8 cellular contexts compared by ENCODE assay signal in genomic region chr20:63216849-63217471, GRCh38. TPM values are rescaled to one million over a fixed set of nuclear protein-coding genes. Genes with fewer than 3 reads are reported as not detected.
A peak's percentile ranks its signal among the peaks of the same experiment; 100 is the strongest.
DNase-seq lines count a peak whose midpoint lies in the region; ATAC-seq and TF ChIP-seq lines count a peak whose summit lies in the region.

No MANE protein-coding gene starts in this region.

- H4K20me1 ChIP-seq in Loucy (ENCODE audit: insufficient read depth, low read length, poor library complexity, severe bottlenecking) (peaks cover 38% of the 10 kb centered on the region), neural progenitor cell (ENCODE audit: low read depth) (peaks cover 36% of the 10 kb centered on the region)

- H3F3A ChIP-seq in Loucy (ENCODE audit: low read depth) = no peaks in the 10 kb centered on the region
- peaks cover 9% of the 10 kb centered on the region for H3F3A ChIP-seq in neural progenitor cell (ENCODE audit: low read depth)

- H3K36me3 Mint-ChIP-seq in CD14-positive monocyte = peaks cover 25% of the 10 kb centered on the region in 2 donors
- H3K36me3 Mint-ChIP-seq in neural progenitor cell = peaks cover 20% of the 10 kb centered on the region

- H3K79me2 ChIP-seq in Loucy (ENCODE audit: insufficient read depth, low read length) = peaks cover 41% of the 10 kb centered on the region
- H3K79me2 ChIP-seq in neural progenitor cell (ENCODE audit: low read depth) = peaks cover 37% of the 10 kb centered on the region

- H3K4me3 ChIP-seq in Loucy (ENCODE audit: low read length, poor library complexity, severe bottlenecking) = peak overlapping the region; percentile 86
- peak overlapping the region; percentile 61 for H3K4me3 ChIP-seq in effector memory CD4-positive, alpha-beta T cell (ENCODE audit: insufficient read depth, low read depth, low read length, poor library complexity, severe bottlenecking)
- H3K4me3 ChIP-seq in neural progenitor cell = peak overlapping the region; percentile 98

- H3K36me3 ChIP-seq in Loucy (ENCODE audit: insufficient read depth, low read length) (peaks cover 12% of the 10 kb centered on the region; the same call in 1 of the 2 replicates), neural progenitor cell (peaks cover 6% of the 10 kb centered on the region)
- H3K36me3 ChIP-seq in effector memory CD4-positive, alpha-beta T cell (ENCODE audit: control insufficient read depth, insufficient read depth, low read length) = peaks cover 19% of the 10 kb centered on the region

- H3K9ac ChIP-seq in Loucy (ENCODE audit: low read depth, low read length, poor library complexity, severe bottlenecking) = peak overlapping the region; percentile 89
- H3K9ac ChIP-seq in neural progenitor cell = peak overlapping the region; percentile 6

- peaks cover 36% of the 10 kb centered on the region for H3K4me1 ChIP-seq in Loucy (ENCODE audit: insufficient read depth, low read length, poor library complexity, severe bottlenecking)
- peaks cover 19% of the 10 kb centered on the region for H3K4me1 ChIP-seq in effector memory CD4-positive, alpha-beta T cell (ENCODE audit: control insufficient read depth, insufficient read depth, low read length, poor library complexity, severe bottlenecking)
- H3K4me1 ChIP-seq in neural progenitor cell = peaks cover 12% of the 10 kb centered on the region

- intact Hi-C loops in CD14-positive monocyte (cut with micrococcal nuclease) = loop anchor here (2.0 to 10.0 kb wide), 2 partner anchors 282 to 288 kb away; partner anchors contain the start of gene GID8 (in 1 of the 2)

- no peak for DNase-seq in CD14-positive monocyte (ENCODE audit: low spot score)
- no peak for DNase-seq in effector memory CD4-positive, alpha-beta T cell
- peak; percentile 35 for DNase-seq in neural progenitor cell (ENCODE audit: low spot score)
- DNase-seq in NCI-H345 (lab: John Stamatoyannopoulos, UW) = no peak
- no peak for DNase-seq in NCI-H1092 (lab: John Stamatoyannopoulos, UW)

- peaks cover 23% of the 10 kb centered on the region for H3K4me1 Mint-ChIP-seq in CD14-positive monocyte
- peaks cover 36% of the 10 kb centered on the region for H3K4me1 Mint-ChIP-seq in neural progenitor cell

- peak overlapping the region; percentile 79 for H3K27ac ChIP-seq in effector memory CD4-positive, alpha-beta T cell (ENCODE audit: insufficient read depth, low read length, poor library complexity, severe bottlenecking)
- H3K27ac ChIP-seq in neural progenitor cell = no peak overlapping the region

- H3K9me3 ChIP-seq in Loucy (ENCODE audit: insufficient read depth, low read depth, low read length) (no peaks in the 10 kb centered on the region), neural progenitor cell (ENCODE audit: low read depth) (no peaks in the 10 kb centered on the region)
- no peaks in the 10 kb centered on the region for H3K9me3 ChIP-seq in effector memory CD4-positive, alpha-beta T cell (ENCODE audit: control insufficient read depth, low read length)

- no peaks in the 10 kb centered on the region for H3K9me2 ChIP-seq in Loucy (replicated peaks; ENCODE audit: low read depth, low read length)

- H3K4me3 Mint-ChIP-seq in CD14-positive monocyte = peak overlapping the region; percentile 81 to 92
- H3K4me3 Mint-ChIP-seq in neural progenitor cell = peak overlapping the region; percentile 90

- H3K27ac Mint-ChIP-seq in CD14-positive monocyte (peak overlapping the region; percentile 30 to 87 (median 82)), neural progenitor cell (peak overlapping the region; percentile 92)

- ATAC-seq in GM18909 (IDR thresholded peaks at IDR 0.05; ENCODE audit: poor library complexity, unreplicated experiment) = no peak
- no peak for ATAC-seq in HG03442 (IDR thresholded peaks at IDR 0.05; ENCODE audit: unreplicated experiment)

- TF ChIP-seq CTCF in CD14-positive monocyte (IDR thresholded peaks at IDR 0.05) (no peak), Loucy (conservative IDR thresholded peaks at IDR 0.05; ENCODE audit: low read length) (no peak), neural progenitor cell (IDR thresholded peaks at IDR 0.05) (no peak)

- peak overlapping the region; percentile 88 for H2AFZ ChIP-seq in Loucy (ENCODE audit: low read length)
- peak overlapping the region; percentile 62 for H2AFZ ChIP-seq in neural progenitor cell (replicated peaks)

- H3K9me3 Mint-ChIP-seq in CD14-positive monocyte (no peaks in the 10 kb centered on the region), neural progenitor cell (no peaks in the 10 kb centered on the region)

- peaks cover 5 to 12% (median 7%) of the 10 kb centered on the region in 3 donors for H3K27me3 Mint-ChIP-seq in CD14-positive monocyte (ENCODE audit: low read depth in 3 of 3)
- peaks cover 9% of the 10 kb centered on the region for H3K27me3 Mint-ChIP-seq in neural progenitor cell (ENCODE audit: insufficient read depth, low read depth)

- peak overlapping the region; percentile 95 for H3K4me2 ChIP-seq in Loucy (ENCODE audit: low read depth, low read length, poor library complexity, severe bottlenecking)
- H3K4me2 ChIP-seq in neural progenitor cell = peak overlapping the region; percentile 97

- H3K27me3 ChIP-seq in Loucy (ENCODE audit: insufficient read depth, low read length, poor library complexity, severe bottlenecking) (no peaks in the 10 kb centered on the region), neural progenitor cell (peaks cover 7% of the 10 kb centered on the region)
- H3K27me3 ChIP-seq in effector memory CD4-positive, alpha-beta T cell (replicated peaks; ENCODE audit: control insufficient read depth, insufficient read depth, low read length, poor library complexity, severe bottlenecking) = no peaks in the 10 kb centered on the region

RNA-seq across cellular contexts. Expression of gene YTHDF1, which starts 1.0 kb away (rescaled TPM):
- polyA plus RNA-seq in CD14-positive monocyte = 10 to 100 TPM; 18.0 to 25.9 TPM
- 26.8 and 28.1 TPM in 2 replicates for total RNA-seq in neural progenitor cell (ENCODE audit: low replicate concordance)

RNA-seq across cellular contexts. Expression of gene BIRC7, which starts 18.7 kb away (rescaled TPM):
- not detected for polyA plus RNA-seq in CD14-positive monocyte
- total RNA-seq in neural progenitor cell (ENCODE audit: low replicate concordance) = not detected in 2 replicates

RNA-seq across cellular contexts. Expression of gene NKAIN4, which starts 37.3 kb away (rescaled TPM):
- polyA plus RNA-seq in CD14-positive monocyte = not detected
- 9.7 and 28.4 TPM in 2 replicates for total RNA-seq in neural progenitor cell (ENCODE audit: low replicate concordance)

RNA-seq across cellular contexts. Expression of gene ARFGAP1, which starts 55.7 kb away (rescaled TPM):
- polyA plus RNA-seq in CD14-positive monocyte = 10 to 100 TPM; 11.2 to 14.1 TPM
- total RNA-seq in neural progenitor cell (ENCODE audit: low replicate concordance) = 43.7 and 103 TPM in 2 replicates
